Comparison of ENCODE assay signal across 8 cellular contexts in the genomic region with DNA sequence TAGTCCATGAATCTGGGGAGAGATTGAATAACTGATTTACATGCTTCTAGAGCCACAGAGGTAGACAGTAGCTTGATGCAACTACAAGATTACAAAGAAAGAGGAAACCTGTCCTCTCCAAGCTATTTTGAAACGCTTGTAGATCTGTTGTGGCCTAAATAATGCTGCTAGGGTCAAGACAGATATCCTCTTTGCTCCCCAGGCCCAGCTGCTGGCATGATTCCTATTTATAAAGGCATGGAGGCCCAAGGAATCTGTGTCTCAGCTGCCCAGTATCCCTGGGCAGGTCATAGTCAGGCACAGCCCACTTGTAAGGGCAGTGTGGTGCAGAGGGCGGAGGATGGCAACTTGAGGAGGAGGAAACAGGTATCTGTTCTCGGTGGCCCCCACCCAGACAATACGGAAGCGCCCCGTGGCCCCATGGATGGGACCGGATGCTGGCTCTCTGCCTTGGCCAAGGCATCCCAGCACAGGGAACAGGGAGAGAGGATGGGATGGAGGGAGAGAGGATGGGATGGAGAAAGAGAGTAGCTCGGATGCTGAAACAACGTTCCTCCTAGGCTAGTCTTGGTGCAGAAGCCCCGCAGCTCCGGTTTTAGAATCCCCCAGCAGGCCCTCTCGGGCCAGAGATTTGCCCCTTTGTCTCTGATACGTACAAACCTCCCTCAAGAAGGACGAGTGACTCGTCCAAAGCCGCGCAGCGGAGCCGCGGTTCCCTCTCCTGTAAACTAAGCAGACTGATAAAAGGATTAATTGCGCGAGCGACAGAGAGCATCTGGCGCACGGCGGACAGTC.
DNase-seq lines count a peak whose midpoint lies in the region; ATAC-seq and TF ChIP-seq lines count a peak whose summit lies in the region.

No MANE protein-coding gene starts in this region.

- peak; percentile 31 for ATAC-seq in GM21515 (IDR thresholded peaks at IDR 0.05; ENCODE audit: unreplicated experiment)

- DNase-seq in HuH-7.5 (ENCODE audit: low spot score) (peak; percentile 37), activated T-cell treated with anti-CD3 and anti-CD28 coated beads for 4 hours (peak; percentile 4), fibroblast of pulmonary artery (ENCODE audit: low read depth) (no peak), SHP77 treated with DMSO at 0.1 percent for 48 hours (lab: John Stamatoyannopoulos, UW) (no peak), NCI-H1436 (lab: John Stamatoyannopoulos, UW) (no peak)

- H3K4me3 ChIP-seq in DOHH2 (ENCODE audit: low read length) (peak overlapping the region; percentile 90), fibroblast of pulmonary artery (replicated peaks; ENCODE audit: low read depth, low read length) (peak overlapping the region; percentile 77), neuron (ENCODE audit: low read length) (peak overlapping the region; percentile 92)

- H2AFZ ChIP-seq in neuron (ENCODE audit: low read depth, low read length), result peak overlapping the region; percentile 99

- H3K36me3 ChIP-seq in DOHH2 (ENCODE audit: control insufficient read depth, low read length), result peaks cover 17% of the 10 kb centered on the region
- H3K36me3 ChIP-seq in neuron (ENCODE audit: insufficient read depth, low read length), result no peaks in the 10 kb centered on the region

- no peaks in the 10 kb centered on the region for H4K20me1 ChIP-seq in DOHH2 (ENCODE audit: control insufficient read depth, insufficient read depth, low read depth, low read length)

- no peaks in the 10 kb centered on the region for H3K9me2 ChIP-seq in DOHH2 (replicated peaks; ENCODE audit: control insufficient read depth, low read length)

- TF ChIP-seq CTCF in DOHH2 (IDR thresholded peaks at IDR 0.05; ENCODE audit: low read depth, low read length, poor library complexity, severe bottlenecking), result no peak
- no peak for TF ChIP-seq CTCF in fibroblast of pulmonary artery (IDR thresholded peaks at IDR 0.05; ENCODE audit: low read length, missing control alignments)

- H3K79me2 ChIP-seq in DOHH2 (ENCODE audit: control insufficient read depth, low read length), result peaks cover 47% of the 10 kb centered on the region

- 0 out of 2 replicates have a peak, but pooled peaks cover 3% of the 10 kb centered on the region for H3F3A ChIP-seq in DOHH2 (ENCODE audit: control insufficient read depth, insufficient read depth)

- H3K27me3 ChIP-seq in DOHH2 (ENCODE audit: control insufficient read depth, low read length) (no peaks in the 10 kb centered on the region), neuron (ENCODE audit: insufficient read depth, low read length) (no peaks in the 10 kb centered on the region)

- H3K4me1 ChIP-seq in DOHH2 (ENCODE audit: control insufficient read depth, low read length) (peaks cover 43% of the 10 kb centered on the region), neuron (ENCODE audit: insufficient read depth, low read length) (peaks cover 17% of the 10 kb centered on the region)

- H3K27ac ChIP-seq in DOHH2 (ENCODE audit: low read depth, low read length), result peak overlapping the region; percentile 72

- H3K9me3 ChIP-seq in DOHH2 (ENCODE audit: control insufficient read depth, insufficient read depth, low read length), result no peaks in the 10 kb centered on the region
- H3K9me3 ChIP-seq in neuron (ENCODE audit: low read length), result peaks cover 1% of the 10 kb centered on the region

- peak overlapping the region; percentile 98 for H3K4me2 ChIP-seq in DOHH2 (ENCODE audit: low read length)

Comparison
In these comparisons a context has a peak if more than half of its experiments do, and no peak if none do; other contexts are left out.
1. DNase-seq: peak in HuH-7.5 (single experiment) and activated T-cell treated with anti-CD3 and anti-CD28 coated beads for 4 hours (single experiment); none in fibroblast of pulmonary artery (single experiment), SHP77 treated with DMSO at 0.1 percent for 48 hours (single experiment) and NCI-H1436 (single experiment).
2. Peak in every context shown above with its lines, with median percentiles within 50 percentile points of each other: H3K4me3 ChIP-seq.